Comparison of ENCODE assay signal across 8 cellular contexts in the genomic region with DNA sequence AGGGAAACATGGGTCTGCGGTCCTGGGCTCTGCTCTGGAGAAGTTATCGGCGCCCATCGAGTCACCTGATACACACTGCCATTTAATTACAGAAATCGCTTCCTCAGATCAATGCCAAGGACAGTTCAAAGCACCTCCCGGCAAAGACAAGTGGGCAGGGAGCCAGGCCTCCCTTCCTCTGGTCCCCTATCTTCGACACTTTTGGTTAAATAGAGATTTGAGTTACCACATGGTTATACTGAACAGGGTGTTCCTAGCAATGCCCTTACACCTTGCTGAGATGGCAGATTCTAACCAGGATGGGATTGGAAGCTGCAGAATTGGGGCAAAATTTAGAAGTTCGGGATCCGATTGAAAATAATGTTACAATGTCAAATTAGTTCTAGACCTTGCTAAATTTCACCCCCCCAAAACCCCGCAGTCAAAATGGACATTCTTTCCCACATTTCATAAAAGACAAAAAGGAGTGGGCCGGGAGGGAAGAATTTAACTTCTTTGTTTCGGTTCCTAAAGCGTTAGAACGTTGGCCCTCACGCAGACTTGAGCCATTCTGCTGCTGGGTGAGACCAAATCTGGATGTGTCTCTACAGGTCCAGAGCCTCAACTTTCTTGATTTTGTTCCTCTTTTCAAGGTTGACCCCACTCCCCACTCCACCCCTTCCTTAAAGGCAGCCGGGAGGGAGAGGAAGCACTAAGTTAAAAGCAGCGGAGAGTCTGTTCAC. TPM values are rescaled to one million over a fixed set of nuclear protein-coding genes. Genes with fewer than 3 reads are reported as not detected.
A peak's percentile ranks its signal among the peaks of the same experiment; 100 is the strongest.
DNase-seq lines count a peak whose midpoint lies in the region; ATAC-seq lines count a peak whose summit lies in the region.

No MANE protein-coding gene starts in this region.

- H2AK5ac ChIP-seq in neuronal stem cell (ENCODE audit: low read depth, low read length), result no peak overlapping the region

- no peaks in the 10 kb centered on the region for H3K9me3 Mint-ChIP-seq in effector memory CD8-positive, alpha-beta T cell

- H3K27me3 Mint-ChIP-seq in effector memory CD8-positive, alpha-beta T cell, result peaks cover 82 to 88% of the 10 kb centered on the region in 2 donors

- H3K4me2 ChIP-seq in neuronal stem cell (ENCODE audit: insufficient read depth, low read length, poor library complexity, severe bottlenecking), result peak overlapping the region; percentile 76

- no peak overlapping the region for H4K8ac ChIP-seq in neuronal stem cell (ENCODE audit: low read depth, low read length)

- H3K4me1 ChIP-seq in neuronal stem cell (ENCODE audit: control insufficient read depth in 2 of 2, insufficient read depth in 1 of 2, low read depth in 1 of 2, low read length in 2 of 2), result peaks cover 2 to 16% of the 10 kb centered on the region in 2 donors

- H3K36me3 Mint-ChIP-seq in effector memory CD8-positive, alpha-beta T cell (ENCODE audit: insufficient read depth), result peaks cover 6% of the 10 kb centered on the region

- WGBS in neuronal stem cell (ENCODE audit: extremely low coverage in 2 of 2, insufficient read length in 2 of 2, insufficient replicate concordance in 1 of 2), 2 donors, result no CpG with 5 or more reads among the region's 17 CpGs

- peak; percentile 30 to 39 for DNase-seq in Kasumi-1 (lab: John Stamatoyannopoulos, UW)
- DNase-seq in effector memory CD8-positive, alpha-beta T cell, result no peak
- peak; percentile 3 for DNase-seq in neuronal stem cell (ENCODE audit: low spot score)
- DNase-seq in DMS79 (lab: John Stamatoyannopoulos, UW), result no peak
- no peak for DNase-seq in SHP77 (lab: John Stamatoyannopoulos, UW)
- DNase-seq in foreskin melanocyte, result no peak

- H2BK15ac ChIP-seq in neuronal stem cell (ENCODE audit: low read length), result no peak overlapping the region

- H3K4ac ChIP-seq in neuronal stem cell (ENCODE audit: low read length), result no peak overlapping the region

- H2BK5ac ChIP-seq in neuronal stem cell (ENCODE audit: low read length), result no peak overlapping the region

- H3K9ac ChIP-seq in neuronal stem cell (ENCODE audit: low read depth, low read length, poor library complexity), result no peak overlapping the region

- peaks cover 28 to 38% of the 10 kb centered on the region in 2 donors for H3K4me1 Mint-ChIP-seq in effector memory CD8-positive, alpha-beta T cell (ENCODE audit: low read depth in 2 of 2)

- H3K4me3 ChIP-seq in neuronal stem cell (ENCODE audit: low read length in 2 of 2), result no peak overlapping the region

- no peaks in the 10 kb centered on the region for H3K79me1 ChIP-seq in neuronal stem cell (ENCODE audit: low read depth, low read length)

- H3K23ac ChIP-seq in neuronal stem cell (ENCODE audit: low read depth, low read length, poor library complexity), result no peak overlapping the region

- H3K36me3 ChIP-seq in neuronal stem cell (replicated peaks in 1 of 2; ENCODE audit: control insufficient read depth in 2 of 2, insufficient read depth in 2 of 2, low read length in 2 of 2), result no peaks in the 10 kb centered on the region

- peak overlapping the region; percentile 66 for H2AFZ ChIP-seq in neuronal stem cell (ENCODE audit: low read length)

- no peaks in the 10 kb centered on the region for H3K9me3 ChIP-seq in neuronal stem cell (replicated peaks in 1 of 2; ENCODE audit: control insufficient read depth in 2 of 2, insufficient read depth in 1 of 2, low read depth in 1 of 2, low read length in 2 of 2)

- no peak overlapping the region for H2BK12ac ChIP-seq in neuronal stem cell (ENCODE audit: low read length)

- H3K27ac ChIP-seq in neuronal stem cell (replicated peaks; ENCODE audit: low read length), result no peak overlapping the region

- no peak overlapping the region for H4K91ac ChIP-seq in neuronal stem cell (ENCODE audit: low read depth, low read length, poor library complexity)

- H3K27ac Mint-ChIP-seq in effector memory CD8-positive, alpha-beta T cell, result no peak overlapping the region

- no peak overlapping the region for H2BK120ac ChIP-seq in neuronal stem cell (ENCODE audit: low read depth, low read length)

- H3K4me3 Mint-ChIP-seq in effector memory CD8-positive, alpha-beta T cell, result peak overlapping the region; percentile 60 to 70

- H3K14ac ChIP-seq in neuronal stem cell (ENCODE audit: low read length), result no peak overlapping the region

- no peak overlapping the region for H3K18ac ChIP-seq in neuronal stem cell (ENCODE audit: low read length)

- ATAC-seq in GM18511 (IDR thresholded peaks at IDR 0.05; ENCODE audit: unreplicated experiment) (peak; percentile 18), GM19324 (IDR thresholded peaks at IDR 0.05; ENCODE audit: low FRiP score, unreplicated experiment) (no peak)
- ATAC-seq in effector memory CD8-positive, alpha-beta T cell (replicated peaks), result peak; percentile 17

- H3K27me3 ChIP-seq in neuronal stem cell (ENCODE audit: control insufficient read depth in 3 of 3, insufficient read depth in 3 of 3, low read depth in 1 of 3, low read length in 3 of 3), result peaks cover 27 to 83% (median 55%) of the 10 kb centered on the region in 3 experiments

RNA-seq across cellular contexts. Expression of a gene that starts 2.2 kb away (rescaled TPM):
- polyA plus RNA-seq in neuronal stem cell (2013, experiment 1 of 2), result 5.1 TPM
- polyA plus RNA-seq in neuronal stem cell (2013, experiment 2 of 2), result 4.3 TPM

RNA-seq across cellular contexts. Expression of a gene that starts 21.5 kb away (rescaled TPM):
- polyA plus RNA-seq in neuronal stem cell (2013, experiment 1 of 2), result 0.52 TPM
- 0.66 TPM for polyA plus RNA-seq in neuronal stem cell (2013, experiment 2 of 2)

Comparison
In these comparisons a context has a peak if more than half of its experiments do, and no peak if none do; other contexts are left out.
1. DNase-seq: peak in Kasumi-1 (2 of 2) and neuronal stem cell (single experiment); none in effector memory CD8-positive, alpha-beta T cell (0 of 3), DMS79 (single experiment), SHP77 (0 of 2) and foreskin melanocyte (single experiment).